ENCODE assay signal across 8 cellular contexts in genomic region chr22:16654882-16655281, GRCh38.
"Had no signal": no experiment of that assay in that cellular context is flagged by ENCODE, and none has a peak within 500 bp of the region (broad histone marks: within the 10 kb centered on the region; RNA-seq: fewer than 3 reads in every experiment).

No MANE protein-coding gene starts in this region.

- H3K9ac ChIP-seq: KMS-11 had no signal

- H3K27ac Mint-ChIP-seq: IgD-negative memory B cell had no signal

- H3K4me3 Mint-ChIP-seq: IgD-negative memory B cell had no signal

- H3K4me2 ChIP-seq: KMS-11 had no signal

- H3K27me3 Mint-ChIP-seq: IgD-negative memory B cell had no signal

- FAIRE-seq: HepG2, HTR-8/SVneo had no signal

- ATAC-seq: HepG2 had no signal

- H3K27ac ChIP-seq: HL-60, KMS-11 had no signal

- H3K4me1 Mint-ChIP-seq: IgD-negative memory B cell had no signal

- DNase-seq: IMR-90, KBM-7, KG1 had no signal
